Comparison of ENCODE assay signal across 1 cellular context in the genomic region with DNA sequence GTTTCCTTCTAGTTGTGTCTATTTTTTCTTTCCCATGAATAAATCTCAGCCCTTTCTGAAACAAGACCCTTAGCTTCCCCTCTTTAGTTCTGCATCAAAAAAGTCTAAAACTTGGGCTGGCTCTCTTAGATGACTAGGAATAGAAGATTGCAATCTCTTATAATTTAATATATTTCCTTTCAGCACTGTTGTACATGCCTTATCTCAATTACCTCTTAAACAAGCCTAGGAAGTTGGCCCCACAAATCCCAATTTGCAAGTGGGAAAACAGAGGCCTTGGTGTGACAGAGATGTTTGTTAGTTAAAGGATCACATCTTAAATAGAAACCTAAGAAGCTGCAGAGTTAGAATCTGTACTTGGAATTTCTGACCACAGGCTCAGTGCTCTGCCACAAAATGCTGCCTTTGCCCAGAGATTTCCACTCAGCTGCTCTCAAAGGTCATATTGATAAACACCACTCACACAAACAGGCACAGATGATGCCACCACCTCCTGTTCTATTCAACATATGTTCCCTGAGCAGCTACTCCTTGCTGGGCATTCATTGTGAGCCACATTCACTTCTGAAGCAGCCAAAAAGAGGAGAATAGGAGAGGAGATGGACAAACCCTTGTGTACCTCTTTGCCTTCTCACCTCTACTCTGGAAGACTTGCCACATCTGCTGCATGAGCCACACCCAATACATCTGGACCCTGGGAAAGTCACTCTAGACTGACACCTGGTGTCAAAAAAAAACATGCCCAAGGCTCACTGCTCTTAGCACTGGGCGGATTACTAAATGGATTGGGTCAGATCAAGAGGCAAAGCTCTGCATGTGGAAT.
TF ChIP-seq lines count a peak whose summit lies in the region.

No MANE protein-coding gene starts in this region.

TF ChIP-seq in H1, 55 proteins besides CTCF, POLR2A, EP300 and RAD21:
- TF ChIP-seq GABPA (IDR thresholded peaks at IDR 0.05; ENCODE audit: borderline replicate concordance, insufficient read depth, low read length) (no peak), ZNF274 (IDR thresholded peaks at IDR 0.05; ENCODE audit: borderline replicate concordance, extremely low read depth, low read length) (no peak)
- TF ChIP-seq, protein P1, sequence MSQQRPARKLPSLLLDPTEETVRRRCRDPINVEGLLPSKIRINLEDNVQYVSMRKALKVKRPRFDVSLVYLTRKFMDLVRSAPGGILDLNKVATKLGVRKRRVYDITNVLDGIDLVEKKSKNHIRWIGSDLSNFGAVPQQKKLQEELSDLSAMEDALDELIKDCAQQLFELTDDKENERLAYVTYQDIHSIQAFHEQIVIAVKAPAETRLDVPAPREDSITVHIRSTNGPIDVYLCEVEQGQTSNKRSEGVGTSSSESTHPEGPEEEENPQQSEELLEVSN (IDR thresholded peaks at IDR 0.05), result no peak
